ENCODE assay signal across 1 cellular context in genomic region chr16:583815-584591, GRCh38.
A peak's percentile ranks its signal among the peaks of the same experiment; 100 is the strongest.
TF ChIP-seq lines count a peak whose summit lies in the region.

No MANE protein-coding gene starts in this region.

TF ChIP-seq in HEK293, 187 proteins besides CTCF, POLR2A, EP300 and RAD21 (continued from another document and continues in another):
- TF ChIP-seq PRDM6 (tag by site-specific recombination; IDR thresholded peaks at IDR 0.05) (no peak), ZNF585B (tag by site-specific recombination; IDR thresholded peaks at IDR 0.05) (no peak), ZBTB6 (tag by site-specific recombination; IDR thresholded peaks at IDR 0.05) (no peak), ZNF433 (tag by site-specific recombination; IDR thresholded peaks at IDR 0.05; ENCODE audit: low read depth) (no peak), ZNF843 (tag by site-specific recombination; IDR thresholded peaks at IDR 0.05) (no peak), ZNF488 (tag by site-specific recombination; IDR thresholded peaks at IDR 0.05) (no peak), TRIM28 (IDR thresholded peaks at IDR 0.05; ENCODE audit: borderline replicate concordance, low read length) (no peak), ZNF544 (tag by site-specific recombination; IDR thresholded peaks at IDR 0.05) (no peak), ZNF155 (tag by site-specific recombination; IDR thresholded peaks at IDR 0.05) (no peak), ZBTB8A (tag by site-specific recombination; IDR thresholded peaks at IDR 0.05) (peak; percentile 23; the same call in 1 of the 2 replicates), REPIN1 (tag by site-specific recombination; IDR thresholded peaks at IDR 0.05; ENCODE audit: low read depth) (no peak), HOXC10 (CRISPR knock-in tag; IDR thresholded peaks at IDR 0.05) (no peak), ZBTB11 (tag by site-specific recombination; conservative IDR thresholded peaks at IDR 0.05; ENCODE audit: low read depth) (no peak), ZNF830 (tag by site-specific recombination; IDR thresholded peaks at IDR 0.05; ENCODE audit: low read depth) (no peak), ZNF692 (tag by site-specific recombination; IDR thresholded peaks at IDR 0.05) (peak; percentile 95), ZNF112 (tag by site-specific recombination; IDR thresholded peaks at IDR 0.05) (no peak), MYNN (tag by site-specific recombination; IDR thresholded peaks at IDR 0.05; ENCODE audit: borderline replicate concordance) (no peak), ZNF777 (tag by site-specific recombination; IDR thresholded peaks at IDR 0.05; ENCODE audit: borderline replicate concordance) (no peak), ZNF114 (tag by site-specific recombination; IDR thresholded peaks at IDR 0.05) (no peak), ZNF16 (tag by site-specific recombination; IDR thresholded peaks at IDR 0.05; ENCODE audit: low read depth) (no peak), SCRT1 (tag by site-specific recombination; IDR thresholded peaks at IDR 0.05; ENCODE audit: borderline replicate concordance) (no peak), ZNF335 (tag by site-specific recombination; conservative IDR thresholded peaks at IDR 0.05) (no peak), ZBTB20 (tag by site-specific recombination; IDR thresholded peaks at IDR 0.05) (peak; percentile 77), ZNF621 (tag by site-specific recombination; IDR thresholded peaks at IDR 0.05) (no peak), GLI2 (tag by site-specific recombination; IDR thresholded peaks at IDR 0.05; ENCODE audit: borderline replicate concordance, low read depth) (no peak), ZSCAN23 (tag by site-specific recombination; IDR thresholded peaks at IDR 0.05) (no peak), ZNF311 (tag by site-specific recombination; IDR thresholded peaks at IDR 0.05; ENCODE audit: borderline replicate concordance) (no peak), GFI1B (tag by site-specific recombination; IDR thresholded peaks at IDR 0.05) (no peak), ATF2 (tag by site-specific recombination; IDR thresholded peaks at IDR 0.05; ENCODE audit: low read depth) (no peak), ZNF658 (tag by site-specific recombination; IDR thresholded peaks at IDR 0.05) (no peak), ZNF747 (tag by site-specific recombination; IDR thresholded peaks at IDR 0.05) (no peak), ZNF624 (tag by site-specific recombination; IDR thresholded peaks at IDR 0.05) (no peak), MEIS1 (CRISPR knock-in tag; IDR thresholded peaks at IDR 0.05; ENCODE audit: borderline replicate concordance) (no peak), ZSCAN18 (tag by site-specific recombination; IDR thresholded peaks at IDR 0.05) (no peak), ZSCAN30 (tag by site-specific recombination; IDR thresholded peaks at IDR 0.05) (no peak), ZNF266 (tag by site-specific recombination; IDR thresholded peaks at IDR 0.05; ENCODE audit: low read depth) (no peak), ZNF473 (tag by site-specific recombination; IDR thresholded peaks at IDR 0.05) (no peak), ZNF664 (tag by site-specific recombination; IDR thresholded peaks at IDR 0.05) (no peak), ZNF362 (tag by site-specific recombination; IDR thresholded peaks at IDR 0.05) (no peak), ZNF555 (tag by site-specific recombination; conservative IDR thresholded peaks at IDR 0.05) (no peak), YY1 (tag by site-specific recombination; IDR thresholded peaks at IDR 0.05) (no peak), ZNF513 (tag by site-specific recombination; IDR thresholded peaks at IDR 0.05) (no peak), ZNF423 (tag by site-specific recombination; IDR thresholded peaks at IDR 0.05) (peak; percentile 77; the same call in 1 of the 2 replicates), ZNF792 (tag by site-specific recombination; IDR thresholded peaks at IDR 0.05) (no peak), ZBTB17 (tag by site-specific recombination; IDR thresholded peaks at IDR 0.05) (0 out of 2 replicates have a peak, but pooled peaks have one; percentile 10), ZNF18 (tag by site-specific recombination; IDR thresholded peaks at IDR 0.05) (no peak), ZNF510 (tag by site-specific recombination; IDR thresholded peaks at IDR 0.05; ENCODE audit: insufficient replicate concordance) (no peak), ELK4 (IDR thresholded peaks at IDR 0.05; ENCODE audit: borderline replicate concordance, low read depth, low read length) (no peak), ZSCAN16 (tag by site-specific recombination; IDR thresholded peaks at IDR 0.05) (no peak), PRDM1 (tag by site-specific recombination; IDR thresholded peaks at IDR 0.05) (no peak)
